Comparison of ENCODE assay signal across 8 cellular contexts in genomic region chr15:98668566-98669308, GRCh38. TPM values are rescaled to one million over a fixed set of nuclear protein-coding genes. Genes with fewer than 3 reads are reported as not detected.
DNase-seq lines count a peak whose midpoint lies in the region; ATAC-seq and TF ChIP-seq lines count a peak whose summit lies in the region.

No MANE protein-coding gene starts in this region.

- intact Hi-C loops in MCF 10A (cut with micrococcal nuclease): no loop called here
- intact Hi-C loops in gastrocnemius medialis (cut with DNase I; ENCODE audit: low total_unique reads): loop anchor here (5.0 kb wide), 1 partner anchor 409 kb away; no protein-coding TSS in a partner anchor

- no peaks in the 10 kb centered on the region for H3K9me3 Mint-ChIP-seq in MCF 10A (ENCODE audit: unreplicated experiment)

- peak overlapping the region in 1 of 4 donors; percentile 6 for H3K4me3 ChIP-seq in gastrocnemius medialis

- H3K27ac ChIP-seq in RWPE1: peak overlapping the region; percentile 57
- H3K27ac ChIP-seq in gastrocnemius medialis: peak overlapping the region in 3 of 4 donors; percentile 17 to 54 (median 33)

- no peaks in the 10 kb centered on the region for H3K27me3 Mint-ChIP-seq in MCF 10A (ENCODE audit: insufficient read depth, unreplicated experiment)

- peak in 1 of 2 donors; percentile 25 for TF ChIP-seq POLR2A in gastrocnemius medialis (IDR thresholded peaks at IDR 0.05)

- H3K36me3 ChIP-seq in gastrocnemius medialis: no peaks in the 10 kb centered on the region

- POLR2A ChIA-PET in RWPE1 (lab: Yijun Ruan, JAX; ENCODE audit: low non-redundant PET): no interaction called here
- POLR2A ChIA-PET in MCF 10A (lab: Yijun Ruan, JAX): interaction anchor here (0.7 to 4.1 kb wide), 10 partner anchors 9 to 235 kb away, joined by 3 to 36 read pairs (median 5); partner anchors contain the start of gene IGF1R
- POLR2A ChIA-PET in HEK293T (lab: Yijun Ruan, JAX): no interaction called here

- peaks cover 47% of the 10 kb centered on the region for H3K4me1 Mint-ChIP-seq in MCF 10A (ENCODE audit: insufficient read depth, unreplicated experiment)

- in situ Hi-C loops in gastrocnemius medialis (cut with MboI; ENCODE audit: low sequenced_read_pairs in 4 of 4): loop anchor here in 2 of 4 donors (25.0 kb wide), 1 partner anchor 394 kb away; no protein-coding TSS in a partner anchor

- H3K4me3 Mint-ChIP-seq in MCF 10A (ENCODE audit: unreplicated experiment): peak overlapping the region; percentile 17

- ATAC-seq in GM19043 (IDR thresholded peaks at IDR 0.05; ENCODE audit: low read depth, unreplicated experiment) (peak; percentile 64), gastrocnemius medialis (peak in 1 of 2 donors; percentile 39), GM19324 (IDR thresholded peaks at IDR 0.05; ENCODE audit: low FRiP score, unreplicated experiment) (no peak), HG03108 (IDR thresholded peaks at IDR 0.05; ENCODE audit: unreplicated experiment) (no peak), HG02870 (IDR thresholded peaks at IDR 0.05; ENCODE audit: unreplicated experiment) (no peak)

- H3K27ac Mint-ChIP-seq in MCF 10A (ENCODE audit: low read depth, unreplicated experiment): peak overlapping the region; percentile 60

- H3K9me3 ChIP-seq in gastrocnemius medialis: no peaks in the 10 kb centered on the region

- no peak for TF ChIP-seq CTCF in RWPE1 (conservative IDR thresholded peaks at IDR 0.05; ENCODE audit: low read depth)
- no peak for TF ChIP-seq CTCF in MCF 10A (IDR thresholded peaks at IDR 0.05; ENCODE audit: unreplicated experiment)
- no peak for TF ChIP-seq CTCF in gastrocnemius medialis (IDR thresholded peaks at IDR 0.05 in 4 of 5, conservative IDR thresholded peaks at IDR 0.05 in 1 of 5)

- BruUV-seq in MCF 10A (replicated peaks; lab: Mats Ljungman, UMichigan): no TSS peak

- H3K36me3 Mint-ChIP-seq in MCF 10A (ENCODE audit: insufficient read depth, unreplicated experiment): peaks cover 5% of the 10 kb centered on the region

- H3K27me3 ChIP-seq in gastrocnemius medialis: no peaks in the 10 kb centered on the region

- CTCF ChIA-PET in RWPE1 (lab: Yijun Ruan, JAX) (interaction anchor here (0.6 kb wide), 1 partner anchor 205 kb away, joined by 5 read pairs; no protein-coding TSS in a partner anchor), MCF 10A (lab: Yijun Ruan, JAX) (interaction anchor here (0.7 to 4.4 kb wide), 3 partner anchors 10 to 1766 kb away, joined by 3 to 37 read pairs (median 3); no protein-coding TSS in a partner anchor), HEK293T (lab: Yijun Ruan, JAX) (interaction anchor here (0.7 to 1.5 kb wide), 3 partner anchors 9 to 182 kb away, joined by 3 to 4 read pairs (median 3); no protein-coding TSS in a partner anchor)

- peaks cover 12 to 45% of the 10 kb centered on the region in 2 donors for H3K4me1 ChIP-seq in gastrocnemius medialis

- peak; percentile 79 for DNase-seq in RWPE1 (ENCODE audit: low spot score)
- peak; percentile 76 for DNase-seq in MCF 10A (ENCODE audit: unreplicated experiment)
- no peak for DNase-seq in gastrocnemius medialis
- no peak for DNase-seq in HEK293T (ENCODE audit: extremely low spot score)

TF ChIP-seq in HEK293T, 16 proteins besides CTCF, POLR2A, EP300 and RAD21:
- TF ChIP-seq SP1 (IDR thresholded peaks at IDR 0.05) (no peak), ZNF384 (IDR thresholded peaks at IDR 0.05) (no peak), PKNOX1 (IDR thresholded peaks at IDR 0.05) (no peak), SUZ12 (IDR thresholded peaks at IDR 0.05) (no peak), ARNT (IDR thresholded peaks at IDR 0.05) (no peak), ELF4 (IDR thresholded peaks at IDR 0.05) (no peak), FOXK2 (IDR thresholded peaks at IDR 0.05) (no peak), FOXA1 (IDR thresholded peaks at IDR 0.05) (no peak), L3MBTL2 (conservative IDR thresholded peaks at IDR 0.05) (no peak), TARDBP (IDR thresholded peaks at IDR 0.05) (no peak), FOXM1 (IDR thresholded peaks at IDR 0.05; ENCODE audit: borderline replicate concordance) (no peak), CTBP1 (IDR thresholded peaks at IDR 0.05; ENCODE audit: borderline replicate concordance) (no peak), LEF1 (IDR thresholded peaks at IDR 0.05; ENCODE audit: borderline replicate concordance) (no peak), BHLHE40 (IDR thresholded peaks at IDR 0.05; ENCODE audit: borderline replicate concordance) (no peak), NFRKB (IDR thresholded peaks at IDR 0.05) (no peak), HDGF (IDR thresholded peaks at IDR 0.05; ENCODE audit: borderline replicate concordance) (no peak)

RNA-seq across cellular contexts. Expression of gene IGF1R, which starts 20.4 kb away (rescaled TPM):
- total RNA-seq in MCF 10A (2022) (50.7 and 53.3 TPM in 2 replicates), gastrocnemius medialis (10 to 100 TPM; 10.1 to 50.4 (median 12.3) TPM)

Comparison
In these comparisons a context has a peak if more than half of its experiments do, and no peak if none do; other contexts are left out.
1. DNase-seq: peak in RWPE1 (single experiment) and MCF 10A (single experiment); none in gastrocnemius medialis (0 of 2) and HEK293T (single experiment).